Comparison of ENCODE assay signal across 30 cellular contexts in the genomic region with DNA sequence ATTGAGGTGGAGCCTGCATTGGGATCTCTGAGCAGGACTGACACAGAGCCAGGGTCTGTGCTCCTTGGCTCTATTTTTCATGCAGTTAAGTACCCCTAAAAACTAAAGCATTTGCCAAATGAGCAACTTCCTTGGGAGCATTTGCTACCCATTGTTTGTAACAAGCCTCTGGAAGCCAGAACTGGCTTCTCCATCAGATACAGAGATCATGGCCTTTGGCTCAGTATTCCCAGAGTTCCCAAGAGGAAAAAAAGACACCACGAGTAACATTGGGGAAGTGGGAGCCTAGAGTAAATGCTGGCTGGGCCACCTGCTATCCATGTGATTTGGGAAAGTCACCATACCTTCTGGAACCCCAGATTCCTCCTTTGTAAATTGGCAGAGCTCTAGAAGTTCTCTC. TPM values are rescaled to one million over a fixed set of nuclear protein-coding genes. Genes with fewer than 3 reads are reported as not detected.
DNase-seq lines count a peak whose midpoint lies in the region; ATAC-seq and TF ChIP-seq lines count a peak whose summit lies in the region.
"Had no signal": no experiment of that assay in that cellular context is flagged by ENCODE, and none has a peak within 500 bp of the region (broad histone marks: within the 10 kb centered on the region; RNA-seq: fewer than 3 reads in every experiment).

No MANE protein-coding gene starts in this region.

- DNase-seq in left ventricle myocardium inferior = no peak
- DNase-seq in cardiac septum (ENCODE audit: low spot score) = no peak
- no peak for DNase-seq in immature natural killer cell
- no peak for DNase-seq in activated T-helper 1 cell treated with anti-CD3 and anti-CD28 coated beads, Interleukin-12 subunit alpha, Interleukin-12 subunit beta, Interleukin-2, Interleukin-4 antibody, amounts not matched to agents 30 ng/mL and 10 ng/mL and 1 ng/mL, durations not matched to agents 14 hours and 24 hours and 36 hours (ENCODE audit: low spot score)
- no peak for DNase-seq in colonic mucosa
- DNase-seq: activated CD4-positive, alpha-beta T cell treated with anti-CD3 and anti-CD28 coated beads for 36 hours; amygdala; effector memory CD4-positive, alpha-beta T cell; erythroblast; glutamatergic neuron; GM23248; NCI-H2107; NCI-H345; ovary; spleen; stimulated activated CD4-positive, alpha-beta T cell treated with anti-CD3 and anti-CD28 coated beads, Interleukin-2, amount 100 ng/mL, for 24 hours had no signal

- intact Hi-C loops in left ventricle myocardium inferior (cut with micrococcal nuclease) = no loop called here
- intact Hi-C loops in cardiac septum (cut with DNase I) = no loop called here
- intact Hi-C loops in activated T-helper 1 cell treated with anti-CD3 and anti-CD28 coated beads, Interleukin-12 subunit alpha, Interleukin-12 subunit beta, Interleukin-2, Interleukin-4 antibody, amounts not matched to agents 30 ng/mL and 10 ng/mL and 1 ng/mL, durations not matched to agents 14 hours and 24 hours and 36 hours (cut with micrococcal nuclease) = no loop called here
- intact Hi-C loops in colonic mucosa (cut with DNase I) = no loop called here

- H3K4me3 Mint-ChIP-seq in immature natural killer cell = peak overlapping the region in 2 of 5 donors; percentile 69 to 73
- H3K4me3 Mint-ChIP-seq in activated T-helper 1 cell treated with anti-CD3 and anti-CD28 coated beads, Interleukin-12 subunit alpha, Interleukin-12 subunit beta, Interleukin-2, Interleukin-4 antibody, amounts not matched to agents 30 ng/mL and 10 ng/mL and 1 ng/mL, durations not matched to agents 14 hours and 24 hours and 36 hours = no peak overlapping the region
- H3K4me3 Mint-ChIP-seq: activated CD4-positive, alpha-beta T cell treated with anti-CD3 and anti-CD28 coated beads for 36 hours; activated naive CD4-positive, alpha-beta T cell treated with anti-CD3 and anti-CD28 coated beads, Interleukin-2, amount 50 U/mL, for 24 hours; stimulated activated naive CD8-positive, alpha-beta T cell treated with anti-CD3 and anti-CD28 coated beads, Interleukin-15, Interleukin-2, amounts not matched to agents 100 ng/mL and 50 ng/mL, for 24 hours; T-helper 2 cell treated with Interferon-gamma antibody and Interleukin-4, amounts not matched to agents 5 μg/mL and 100 μg/mL, for 36 hours had no signal

- TF ChIP-seq CTCF in left ventricle myocardium inferior (IDR thresholded peaks at IDR 0.05; ENCODE audit: borderline replicate concordance) (no peak), colonic mucosa (IDR thresholded peaks at IDR 0.05) (no peak)

- H3K9ac ChIP-seq in rectal smooth muscle tissue (ENCODE audit: low read length) (no peak overlapping the region), colonic mucosa (ENCODE audit: low read depth in 2 of 2, low read length in 2 of 2) (peak overlapping the region in 1 of 2 donors; percentile 18)
- H3K9ac ChIP-seq: GM23248 had no signal

- H3K9me3 ChIP-seq in left ventricle myocardium inferior (replicated peaks) = no peaks in the 10 kb centered on the region
- H3K9me3 ChIP-seq in colonic mucosa = no peaks in the 10 kb centered on the region
- H3K9me3 ChIP-seq: mucosa of descending colon, ovary, spleen, tibial nerve had no signal

- H3K4me3 ChIP-seq in left ventricle myocardium inferior = no peak overlapping the region
- no peak overlapping the region for H3K4me3 ChIP-seq in rectal smooth muscle tissue (ENCODE audit: low read length)
- no peak overlapping the region for H3K4me3 ChIP-seq in colonic mucosa
- H3K4me3 ChIP-seq: GM23248, mucosa of descending colon, ovary, spleen, tibial nerve had no signal

- H3K4me1 Mint-ChIP-seq in immature natural killer cell = peaks cover 0 to 22% of the 10 kb centered on the region in 2 donors
- no peaks in the 10 kb centered on the region for H3K4me1 Mint-ChIP-seq in activated T-helper 1 cell treated with anti-CD3 and anti-CD28 coated beads, Interleukin-12 subunit alpha, Interleukin-12 subunit beta, Interleukin-2, Interleukin-4 antibody, amounts not matched to agents 30 ng/mL and 10 ng/mL and 1 ng/mL, durations not matched to agents 14 hours and 24 hours and 36 hours (ENCODE audit: low read depth)
- H3K4me1 Mint-ChIP-seq: activated CD4-positive, alpha-beta T cell treated with anti-CD3 and anti-CD28 coated beads for 36 hours; activated naive CD4-positive, alpha-beta T cell treated with anti-CD3 and anti-CD28 coated beads, Interleukin-2, amount 50 U/mL, for 24 hours had no signal

- H3K36me3 ChIP-seq in left ventricle myocardium inferior (no peaks in the 10 kb centered on the region), rectal smooth muscle tissue (ENCODE audit: control insufficient read depth, insufficient read depth, low read length) (no peaks in the 10 kb centered on the region), colonic mucosa (no peaks in the 10 kb centered on the region)
- H3K36me3 ChIP-seq: ovary, spleen, tibial nerve had no signal

- H3K27ac Mint-ChIP-seq in immature natural killer cell = peak overlapping the region in 4 of 6 donors; percentile 86 to 93 (median 90)
- no peak overlapping the region for H3K27ac Mint-ChIP-seq in activated T-helper 1 cell treated with anti-CD3 and anti-CD28 coated beads, Interleukin-12 subunit alpha, Interleukin-12 subunit beta, Interleukin-2, Interleukin-4 antibody, amounts not matched to agents 30 ng/mL and 10 ng/mL and 1 ng/mL, durations not matched to agents 14 hours and 24 hours and 36 hours
- H3K27ac Mint-ChIP-seq: activated CD4-positive, alpha-beta T cell treated with anti-CD3 and anti-CD28 coated beads for 36 hours; activated naive CD4-positive, alpha-beta T cell treated with anti-CD3 and anti-CD28 coated beads, Interleukin-2, amount 50 U/mL, for 24 hours; activated T-helper 2 cell treated with anti-CD3 and anti-CD28 coated beads, Interferon-gamma antibody, Interleukin-2, Interleukin-4, amounts not matched to agents 10 μg/mL and 5 μg/mL and 100 μg/mL, durations not matched to agents 14 hours and 24 hours and 36 hours; stimulated activated naive CD8-positive, alpha-beta T cell treated with anti-CD3 and anti-CD28 coated beads, Interleukin-15, Interleukin-2, amounts not matched to agents 100 ng/mL and 50 ng/mL, for 24 hours; T-helper 2 cell treated with Interferon-gamma antibody and Interleukin-4, amounts not matched to agents 5 μg/mL and 100 μg/mL, for 36 hours had no signal

- no peaks in the 10 kb centered on the region for H3K36me3 Mint-ChIP-seq in immature natural killer cell
- no peaks in the 10 kb centered on the region for H3K36me3 Mint-ChIP-seq in activated T-helper 1 cell treated with anti-CD3 and anti-CD28 coated beads, Interleukin-12 subunit alpha, Interleukin-12 subunit beta, Interleukin-2, Interleukin-4 antibody, amounts not matched to agents 30 ng/mL and 10 ng/mL and 1 ng/mL, durations not matched to agents 14 hours and 24 hours and 36 hours (ENCODE audit: low read depth)
- H3K36me3 Mint-ChIP-seq: activated naive CD4-positive, alpha-beta T cell treated with anti-CD3 and anti-CD28 coated beads, Interleukin-2, amount 50 U/mL, for 24 hours had no signal

- H3K4me1 ChIP-seq in left ventricle myocardium inferior (peaks cover 24% of the 10 kb centered on the region), rectal smooth muscle tissue (ENCODE audit: control insufficient read depth, insufficient read depth, low read length) (peaks cover 24% of the 10 kb centered on the region), colonic mucosa (no peaks in the 10 kb centered on the region)
- H3K4me1 ChIP-seq: spleen had no signal

- peaks cover 0 to 3% (median 0%) of the 10 kb centered on the region in 3 donors for H3K27me3 Mint-ChIP-seq in immature natural killer cell (ENCODE audit: low read depth in 3 of 3)
- H3K27me3 Mint-ChIP-seq in activated T-helper 1 cell treated with anti-CD3 and anti-CD28 coated beads, Interleukin-12 subunit alpha, Interleukin-12 subunit beta, Interleukin-2, Interleukin-4 antibody, amounts not matched to agents 30 ng/mL and 10 ng/mL and 1 ng/mL, durations not matched to agents 14 hours and 24 hours and 36 hours (ENCODE audit: insufficient read depth) = peaks cover 12% of the 10 kb centered on the region
- H3K27me3 Mint-ChIP-seq: activated CD4-positive, alpha-beta T cell treated with anti-CD3 and anti-CD28 coated beads for 36 hours; activated naive CD4-positive, alpha-beta T cell treated with anti-CD3 and anti-CD28 coated beads, Interleukin-2, amount 50 U/mL, for 24 hours; stimulated activated naive CD8-positive, alpha-beta T cell treated with anti-CD3 and anti-CD28 coated beads, Interleukin-15, Interleukin-2, amounts not matched to agents 100 ng/mL and 50 ng/mL, for 24 hours had no signal

- no peaks in the 10 kb centered on the region for H3K9me3 Mint-ChIP-seq in immature natural killer cell
- H3K9me3 Mint-ChIP-seq in activated T-helper 1 cell treated with anti-CD3 and anti-CD28 coated beads, Interleukin-12 subunit alpha, Interleukin-12 subunit beta, Interleukin-2, Interleukin-4 antibody, amounts not matched to agents 30 ng/mL and 10 ng/mL and 1 ng/mL, durations not matched to agents 14 hours and 24 hours and 36 hours = no peaks in the 10 kb centered on the region
- H3K9me3 Mint-ChIP-seq: activated naive CD4-positive, alpha-beta T cell treated with anti-CD3 and anti-CD28 coated beads, Interleukin-2, amount 50 U/mL, for 24 hours; activated T-helper 2 cell treated with anti-CD3 and anti-CD28 coated beads, Interferon-gamma antibody, Interleukin-2, Interleukin-4, amounts not matched to agents 10 μg/mL and 5 μg/mL and 100 μg/mL, durations not matched to agents 14 hours and 24 hours and 36 hours; stimulated activated naive CD8-positive, alpha-beta T cell treated with anti-CD3 and anti-CD28 coated beads, Interleukin-15, Interleukin-2, amounts not matched to agents 100 ng/mL and 50 ng/mL, for 24 hours; T-helper 2 cell treated with Interferon-gamma antibody and Interleukin-4, amounts not matched to agents 5 μg/mL and 100 μg/mL, for 36 hours had no signal

- no peaks in the 10 kb centered on the region for H3K27me3 ChIP-seq in left ventricle myocardium inferior (ENCODE audit: low read depth)
- no peaks in the 10 kb centered on the region for H3K27me3 ChIP-seq in rectal smooth muscle tissue (ENCODE audit: control insufficient read depth, insufficient read depth, low read length)
- H3K27me3 ChIP-seq in colonic mucosa = no peaks in the 10 kb centered on the region
- H3K27me3 ChIP-seq: ovary, tibial nerve had no signal

- H3K27ac ChIP-seq in left ventricle myocardium inferior (replicated peaks) = peak overlapping the region; percentile 49
- peak overlapping the region; percentile 89 for H3K27ac ChIP-seq in rectal smooth muscle tissue (ENCODE audit: low read depth, low read length)
- no peak overlapping the region for H3K27ac ChIP-seq in colonic mucosa
- H3K27ac ChIP-seq: GM23248, ovary, spleen, tibial nerve had no signal

- ATAC-seq in HG03571 (IDR thresholded peaks at IDR 0.05; ENCODE audit: unreplicated experiment) = no peak
- ATAC-seq in HG03521 (IDR thresholded peaks at IDR 0.05; ENCODE audit: unreplicated experiment) = no peak

RNA-seq across cellular contexts. Expression of a gene that starts 44.8 kb away (rescaled TPM):
- not detected for total RNA-seq in left ventricle myocardium inferior
- total RNA-seq in cardiac septum = not detected
- not detected for polyA plus RNA-seq in immature natural killer cell
- not detected in 2 replicates for total RNA-seq in activated T-helper 1 cell treated with anti-CD3 and anti-CD28 coated beads, Interleukin-12 subunit alpha, Interleukin-12 subunit beta, Interleukin-2, Interleukin-4 antibody, amounts not matched to agents 30 ng/mL and 10 ng/mL and 1 ng/mL, durations not matched to agents 14 hours and 24 hours and 36 hours
- not detected for total RNA-seq in colonic mucosa
- total RNA-seq: activated CD4-positive, alpha-beta T cell treated with anti-CD3 and anti-CD28 coated beads for 36 hours; activated T-helper 2 cell treated with anti-CD3 and anti-CD28 coated beads, Interferon-gamma antibody, Interleukin-2, Interleukin-4, amounts not matched to agents 10 μg/mL and 5 μg/mL and 100 μg/mL, durations not matched to agents 14 hours and 24 hours and 36 hours; bronchial epithelial cell; Daoy; GM23248; lung microvascular endothelial cell; mucosa of descending colon; ovary; spleen; tibial nerve had no signal
- polyA plus RNA-seq: GM23248, keratinocyte, neural cell, spleen had no signal
